Comparison of ENCODE assay signal across 1 cellular context in the genomic region with DNA sequence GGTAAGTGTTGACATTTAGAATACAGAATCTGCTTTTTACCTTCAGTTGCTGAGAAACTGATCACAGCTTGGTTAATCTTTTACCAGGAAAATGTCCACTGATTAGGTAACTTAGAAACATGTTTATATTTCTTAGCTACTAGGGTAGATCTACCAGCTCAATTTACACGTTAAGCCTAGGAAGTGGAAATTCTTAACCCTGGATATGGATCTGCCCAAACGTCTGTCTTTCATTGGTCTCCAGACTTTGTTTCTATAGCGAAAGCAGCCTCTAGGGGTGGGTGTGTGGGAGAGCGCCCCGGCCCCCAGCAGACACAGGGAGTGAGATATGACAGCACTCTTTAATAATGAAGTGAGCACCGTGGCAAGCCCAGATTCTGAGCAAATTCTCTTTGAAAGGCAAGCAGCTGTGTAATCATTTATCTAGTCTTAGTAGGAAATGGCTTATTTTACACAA.
TF ChIP-seq lines count a peak whose summit lies in the region.

No MANE protein-coding gene starts in this region.

TF ChIP-seq in HEK293, 187 proteins besides CTCF, POLR2A, EP300 and RAD21 (continued from another document and continues in another):
- TF ChIP-seq ZNF558 (tag by site-specific recombination; IDR thresholded peaks at IDR 0.05): no peak
- TF ChIP-seq TRIM28 (IDR thresholded peaks at IDR 0.05; ENCODE audit: borderline replicate concordance, low read length): no peak
- no peak for TF ChIP-seq GLI2 (tag by site-specific recombination; IDR thresholded peaks at IDR 0.05; ENCODE audit: borderline replicate concordance, low read depth)
- TF ChIP-seq ZNF549 (tag by site-specific recombination; IDR thresholded peaks at IDR 0.05): no peak
- no peak for TF ChIP-seq ZNF341 (tag by site-specific recombination; IDR thresholded peaks at IDR 0.05; ENCODE audit: low read depth)
- no peak for TF ChIP-seq ZNF19 (tag by site-specific recombination; IDR thresholded peaks at IDR 0.05; ENCODE audit: low read depth)
- TF ChIP-seq ZNF239 (tag by site-specific recombination; IDR thresholded peaks at IDR 0.05): no peak
- no peak for TF ChIP-seq ZNF548 (tag by site-specific recombination; IDR thresholded peaks at IDR 0.05)
- TF ChIP-seq, protein P1, sequence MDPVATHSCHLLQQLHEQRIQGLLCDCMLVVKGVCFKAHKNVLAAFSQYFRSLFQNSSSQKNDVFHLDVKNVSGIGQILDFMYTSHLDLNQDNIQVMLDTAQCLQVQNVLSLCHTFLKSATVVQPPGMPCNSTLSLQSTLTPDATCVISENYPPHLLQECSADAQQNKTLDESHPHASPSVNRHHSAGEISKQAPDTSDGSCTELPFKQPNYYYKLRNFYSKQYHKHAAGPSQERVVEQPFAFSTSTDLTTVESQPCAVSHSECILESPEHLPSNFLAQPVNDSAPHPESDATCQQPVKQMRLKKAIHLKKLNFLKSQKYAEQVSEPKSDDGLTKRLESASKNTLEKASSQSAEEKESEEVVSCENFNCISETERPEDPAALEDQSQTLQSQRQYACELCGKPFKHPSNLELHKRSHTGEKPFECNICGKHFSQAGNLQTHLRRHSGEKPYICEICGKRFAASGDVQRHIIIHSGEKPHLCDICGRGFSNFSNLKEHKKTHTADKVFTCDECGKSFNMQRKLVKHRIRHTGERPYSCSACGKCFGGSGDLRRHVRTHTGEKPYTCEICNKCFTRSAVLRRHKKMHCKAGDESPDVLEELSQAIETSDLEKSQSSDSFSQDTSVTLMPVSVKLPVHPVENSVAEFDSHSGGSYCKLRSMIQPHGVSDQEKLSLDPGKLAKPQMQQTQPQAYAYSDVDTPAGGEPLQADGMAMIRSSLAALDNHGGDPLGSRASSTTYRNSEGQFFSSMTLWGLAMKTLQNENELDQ (tag by site-specific recombination; IDR thresholded peaks at IDR 0.05; ENCODE audit: low read depth): no peak
- TF ChIP-seq, protein P2, sequence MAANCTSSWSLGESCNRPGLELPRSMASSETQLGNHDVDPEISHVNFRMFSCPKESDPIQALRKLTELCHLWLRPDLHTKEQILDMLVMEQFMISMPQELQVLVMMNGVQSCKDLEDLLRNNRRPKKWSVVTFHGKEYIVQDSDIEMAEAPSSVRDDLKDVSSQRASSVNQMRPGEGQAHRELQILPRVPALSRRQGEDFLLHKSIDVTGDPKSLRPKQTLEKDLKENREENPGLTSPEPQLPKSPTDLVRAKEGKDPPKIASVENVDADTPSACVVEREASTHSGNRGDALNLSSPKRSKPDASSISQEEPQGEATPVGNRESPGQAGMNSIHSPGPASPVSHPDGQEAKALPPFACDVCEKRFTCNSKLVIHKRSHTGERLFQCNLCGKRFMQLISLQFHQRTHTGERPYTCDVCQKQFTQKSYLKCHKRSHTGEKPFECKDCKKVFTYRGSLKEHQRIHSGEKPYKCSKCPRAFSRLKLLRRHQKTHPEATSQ (tag by site-specific recombination; IDR thresholded peaks at IDR 0.05): no peak
- TF ChIP-seq, protein P3, sequence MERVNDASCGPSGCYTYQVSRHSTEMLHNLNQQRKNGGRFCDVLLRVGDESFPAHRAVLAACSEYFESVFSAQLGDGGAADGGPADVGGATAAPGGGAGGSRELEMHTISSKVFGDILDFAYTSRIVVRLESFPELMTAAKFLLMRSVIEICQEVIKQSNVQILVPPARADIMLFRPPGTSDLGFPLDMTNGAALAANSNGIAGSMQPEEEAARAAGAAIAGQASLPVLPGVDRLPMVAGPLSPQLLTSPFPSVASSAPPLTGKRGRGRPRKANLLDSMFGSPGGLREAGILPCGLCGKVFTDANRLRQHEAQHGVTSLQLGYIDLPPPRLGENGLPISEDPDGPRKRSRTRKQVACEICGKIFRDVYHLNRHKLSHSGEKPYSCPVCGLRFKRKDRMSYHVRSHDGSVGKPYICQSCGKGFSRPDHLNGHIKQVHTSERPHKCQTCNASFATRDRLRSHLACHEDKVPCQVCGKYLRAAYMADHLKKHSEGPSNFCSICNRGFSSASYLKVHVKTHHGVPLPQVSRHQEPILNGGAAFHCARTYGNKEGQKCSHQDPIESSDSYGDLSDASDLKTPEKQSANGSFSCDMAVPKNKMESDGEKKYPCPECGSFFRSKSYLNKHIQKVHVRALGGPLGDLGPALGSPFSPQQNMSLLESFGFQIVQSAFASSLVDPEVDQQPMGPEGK (tag by site-specific recombination; IDR thresholded peaks at IDR 0.05): 0 out of 2 replicates have a peak, but pooled peaks have one; percentile 40
- no peak for TF ChIP-seq ZNF37A (tag by site-specific recombination; IDR thresholded peaks at IDR 0.05)
- no peak for TF ChIP-seq ZNF76 (tag by site-specific recombination; IDR thresholded peaks at IDR 0.05; ENCODE audit: borderline replicate concordance, low read depth)
- no peak for TF ChIP-seq ZNF707 (tag by site-specific recombination; IDR thresholded peaks at IDR 0.05)
- TF ChIP-seq ZNF776 (tag by site-specific recombination; IDR thresholded peaks at IDR 0.05; ENCODE audit: borderline replicate concordance): no peak
- TF ChIP-seq ZNF354C (tag by site-specific recombination; IDR thresholded peaks at IDR 0.05; ENCODE audit: borderline replicate concordance, low read depth): no peak
- TF ChIP-seq KLF1 (tag by site-specific recombination; IDR thresholded peaks at IDR 0.05): no peak
- no peak for TF ChIP-seq ZNF664 (tag by site-specific recombination; IDR thresholded peaks at IDR 0.05)
- TF ChIP-seq ZNF121 (tag by site-specific recombination; IDR thresholded peaks at IDR 0.05): no peak
- no peak for TF ChIP-seq ZNF155 (tag by site-specific recombination; IDR thresholded peaks at IDR 0.05)
- no peak for TF ChIP-seq ZNF473 (tag by site-specific recombination; IDR thresholded peaks at IDR 0.05)
- no peak for TF ChIP-seq ZNF426 (tag by site-specific recombination; IDR thresholded peaks at IDR 0.05)
- TF ChIP-seq ZBTB17 (tag by site-specific recombination; IDR thresholded peaks at IDR 0.05): no peak
- TF ChIP-seq ZNF324 (tag by site-specific recombination; IDR thresholded peaks at IDR 0.05): no peak
- no peak for TF ChIP-seq ZNF132 (tag by site-specific recombination; IDR thresholded peaks at IDR 0.05; ENCODE audit: borderline replicate concordance)
- TF ChIP-seq WT1 (tag by site-specific recombination; IDR thresholded peaks at IDR 0.05): peak; percentile 15; the same call in 1 of the 2 replicates
- TF ChIP-seq, protein P4, sequence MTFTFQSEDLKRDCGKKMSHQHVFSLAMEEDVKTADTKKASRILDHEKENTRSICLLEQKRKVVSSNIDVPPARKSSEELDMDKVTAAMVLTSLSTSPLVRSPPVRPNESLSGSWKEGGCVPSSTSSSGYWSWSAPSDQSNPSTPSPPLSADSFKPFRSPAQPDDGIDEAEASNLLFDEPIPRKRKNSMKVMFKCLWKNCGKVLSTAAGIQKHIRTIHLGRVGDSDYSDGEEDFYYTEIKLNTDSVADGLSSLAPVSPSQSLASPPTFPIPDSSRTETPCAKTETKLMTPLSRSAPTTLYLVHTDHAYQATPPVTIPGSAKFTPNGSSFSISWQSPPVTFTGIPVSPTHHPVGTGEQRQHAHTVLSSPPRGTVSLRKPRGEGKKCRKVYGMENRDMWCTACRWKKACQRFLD (tag by site-specific recombination; IDR thresholded peaks at IDR 0.05): no peak
- no peak for TF ChIP-seq ZNF350 (tag by site-specific recombination; IDR thresholded peaks at IDR 0.05)
- TF ChIP-seq, protein P5, sequence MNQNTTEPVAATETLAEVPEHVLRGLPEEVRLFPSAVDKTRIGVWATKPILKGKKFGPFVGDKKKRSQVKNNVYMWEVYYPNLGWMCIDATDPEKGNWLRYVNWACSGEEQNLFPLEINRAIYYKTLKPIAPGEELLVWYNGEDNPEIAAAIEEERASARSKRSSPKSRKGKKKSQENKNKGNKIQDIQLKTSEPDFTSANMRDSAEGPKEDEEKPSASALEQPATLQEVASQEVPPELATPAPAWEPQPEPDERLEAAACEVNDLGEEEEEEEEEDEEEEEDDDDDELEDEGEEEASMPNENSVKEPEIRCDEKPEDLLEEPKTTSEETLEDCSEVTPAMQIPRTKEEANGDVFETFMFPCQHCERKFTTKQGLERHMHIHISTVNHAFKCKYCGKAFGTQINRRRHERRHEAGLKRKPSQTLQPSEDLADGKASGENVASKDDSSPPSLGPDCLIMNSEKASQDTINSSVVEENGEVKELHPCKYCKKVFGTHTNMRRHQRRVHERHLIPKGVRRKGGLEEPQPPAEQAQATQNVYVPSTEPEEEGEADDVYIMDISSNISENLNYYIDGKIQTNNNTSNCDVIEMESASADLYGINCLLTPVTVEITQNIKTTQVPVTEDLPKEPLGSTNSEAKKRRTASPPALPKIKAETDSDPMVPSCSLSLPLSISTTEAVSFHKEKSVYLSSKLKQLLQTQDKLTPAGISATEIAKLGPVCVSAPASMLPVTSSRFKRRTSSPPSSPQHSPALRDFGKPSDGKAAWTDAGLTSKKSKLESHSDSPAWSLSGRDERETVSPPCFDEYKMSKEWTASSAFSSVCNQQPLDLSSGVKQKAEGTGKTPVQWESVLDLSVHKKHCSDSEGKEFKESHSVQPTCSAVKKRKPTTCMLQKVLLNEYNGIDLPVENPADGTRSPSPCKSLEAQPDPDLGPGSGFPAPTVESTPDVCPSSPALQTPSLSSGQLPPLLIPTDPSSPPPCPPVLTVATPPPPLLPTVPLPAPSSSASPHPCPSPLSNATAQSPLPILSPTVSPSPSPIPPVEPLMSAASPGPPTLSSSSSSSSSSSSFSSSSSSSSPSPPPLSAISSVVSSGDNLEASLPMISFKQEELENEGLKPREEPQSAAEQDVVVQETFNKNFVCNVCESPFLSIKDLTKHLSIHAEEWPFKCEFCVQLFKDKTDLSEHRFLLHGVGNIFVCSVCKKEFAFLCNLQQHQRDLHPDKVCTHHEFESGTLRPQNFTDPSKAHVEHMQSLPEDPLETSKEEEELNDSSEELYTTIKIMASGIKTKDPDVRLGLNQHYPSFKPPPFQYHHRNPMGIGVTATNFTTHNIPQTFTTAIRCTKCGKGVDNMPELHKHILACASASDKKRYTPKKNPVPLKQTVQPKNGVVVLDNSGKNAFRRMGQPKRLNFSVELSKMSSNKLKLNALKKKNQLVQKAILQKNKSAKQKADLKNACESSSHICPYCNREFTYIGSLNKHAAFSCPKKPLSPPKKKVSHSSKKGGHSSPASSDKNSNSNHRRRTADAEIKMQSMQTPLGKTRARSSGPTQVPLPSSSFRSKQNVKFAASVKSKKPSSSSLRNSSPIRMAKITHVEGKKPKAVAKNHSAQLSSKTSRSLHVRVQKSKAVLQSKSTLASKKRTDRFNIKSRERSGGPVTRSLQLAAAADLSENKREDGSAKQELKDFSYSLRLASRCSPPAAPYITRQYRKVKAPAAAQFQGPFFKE (tag by site-specific recombination; IDR thresholded peaks at IDR 0.05; ENCODE audit: borderline replicate concordance): no peak
- no peak for TF ChIP-seq ZNF112 (tag by site-specific recombination; IDR thresholded peaks at IDR 0.05)
- no peak for TF ChIP-seq ZFP69B (tag by site-specific recombination; IDR thresholded peaks at IDR 0.05)
- TF ChIP-seq ZNF433 (tag by site-specific recombination; IDR thresholded peaks at IDR 0.05; ENCODE audit: low read depth): no peak
- TF ChIP-seq ZFP37 (tag by site-specific recombination; IDR thresholded peaks at IDR 0.05): no peak
- TF ChIP-seq PRDM1 (tag by site-specific recombination; IDR thresholded peaks at IDR 0.05): no peak
- TF ChIP-seq, protein P6, sequence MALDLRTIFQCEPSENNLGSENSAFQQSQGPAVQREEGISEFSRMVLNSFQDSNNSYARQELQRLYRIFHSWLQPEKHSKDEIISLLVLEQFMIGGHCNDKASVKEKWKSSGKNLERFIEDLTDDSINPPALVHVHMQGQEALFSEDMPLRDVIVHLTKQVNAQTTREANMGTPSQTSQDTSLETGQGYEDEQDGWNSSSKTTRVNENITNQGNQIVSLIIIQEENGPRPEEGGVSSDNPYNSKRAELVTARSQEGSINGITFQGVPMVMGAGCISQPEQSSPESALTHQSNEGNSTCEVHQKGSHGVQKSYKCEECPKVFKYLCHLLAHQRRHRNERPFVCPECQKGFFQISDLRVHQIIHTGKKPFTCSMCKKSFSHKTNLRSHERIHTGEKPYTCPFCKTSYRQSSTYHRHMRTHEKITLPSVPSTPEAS (tag by site-specific recombination; IDR thresholded peaks at IDR 0.05): no peak
- TF ChIP-seq SCRT2 (tag by site-specific recombination; IDR thresholded peaks at IDR 0.05): no peak
- TF ChIP-seq ZNF530 (tag by site-specific recombination; IDR thresholded peaks at IDR 0.05; ENCODE audit: low read depth): no peak
- no peak for TF ChIP-seq TCF7L2 (IDR thresholded peaks at IDR 0.05; ENCODE audit: borderline replicate concordance, low read depth, low read length)
- TF ChIP-seq, protein P7, sequence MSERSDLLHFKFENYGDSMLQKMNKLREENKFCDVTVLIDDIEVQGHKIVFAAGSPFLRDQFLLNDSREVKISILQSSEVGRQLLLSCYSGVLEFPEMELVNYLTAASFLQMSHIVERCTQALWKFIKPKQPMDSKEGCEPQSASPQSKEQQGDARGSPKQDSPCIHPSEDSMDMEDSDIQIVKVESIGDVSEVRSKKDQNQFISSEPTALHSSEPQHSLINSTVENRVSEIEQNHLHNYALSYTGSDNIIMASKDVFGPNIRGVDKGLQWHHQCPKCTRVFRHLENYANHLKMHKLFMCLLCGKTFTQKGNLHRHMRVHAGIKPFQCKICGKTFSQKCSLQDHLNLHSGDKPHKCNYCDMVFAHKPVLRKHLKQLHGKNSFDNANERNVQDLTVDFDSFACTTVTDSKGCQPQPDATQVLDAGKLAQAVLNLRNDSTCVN (tag by site-specific recombination; optimal IDR thresholded peaks at IDR 0.05): no peak
- no peak for TF ChIP-seq MEIS1 (CRISPR knock-in tag; IDR thresholded peaks at IDR 0.05; ENCODE audit: borderline replicate concordance)
- TF ChIP-seq ZBTB1 (tag by site-specific recombination; IDR thresholded peaks at IDR 0.05): no peak
- no peak for TF ChIP-seq ZNF184 (tag by site-specific recombination; IDR thresholded peaks at IDR 0.05)
- TF ChIP-seq ZNF521 (tag by site-specific recombination; IDR thresholded peaks at IDR 0.05): no peak
- TF ChIP-seq, protein P8, sequence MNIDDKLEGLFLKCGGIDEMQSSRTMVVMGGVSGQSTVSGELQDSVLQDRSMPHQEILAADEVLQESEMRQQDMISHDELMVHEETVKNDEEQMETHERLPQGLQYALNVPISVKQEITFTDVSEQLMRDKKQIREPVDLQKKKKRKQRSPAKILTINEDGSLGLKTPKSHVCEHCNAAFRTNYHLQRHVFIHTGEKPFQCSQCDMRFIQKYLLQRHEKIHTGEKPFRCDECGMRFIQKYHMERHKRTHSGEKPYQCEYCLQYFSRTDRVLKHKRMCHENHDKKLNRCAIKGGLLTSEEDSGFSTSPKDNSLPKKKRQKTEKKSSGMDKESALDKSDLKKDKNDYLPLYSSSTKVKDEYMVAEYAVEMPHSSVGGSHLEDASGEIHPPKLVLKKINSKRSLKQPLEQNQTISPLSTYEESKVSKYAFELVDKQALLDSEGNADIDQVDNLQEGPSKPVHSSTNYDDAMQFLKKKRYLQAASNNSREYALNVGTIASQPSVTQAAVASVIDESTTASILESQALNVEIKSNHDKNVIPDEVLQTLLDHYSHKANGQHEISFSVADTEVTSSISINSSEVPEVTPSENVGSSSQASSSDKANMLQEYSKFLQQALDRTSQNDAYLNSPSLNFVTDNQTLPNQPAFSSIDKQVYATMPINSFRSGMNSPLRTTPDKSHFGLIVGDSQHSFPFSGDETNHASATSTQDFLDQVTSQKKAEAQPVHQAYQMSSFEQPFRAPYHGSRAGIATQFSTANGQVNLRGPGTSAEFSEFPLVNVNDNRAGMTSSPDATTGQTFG (tag by site-specific recombination; IDR thresholded peaks at IDR 0.05; ENCODE audit: borderline replicate concordance): no peak
- no peak; the same call in 1 of the 2 replicates for TF ChIP-seq SP2 (tag by site-specific recombination; IDR thresholded peaks at IDR 0.05)
- no peak for TF ChIP-seq ZNF202 (tag by site-specific recombination; IDR thresholded peaks at IDR 0.05; ENCODE audit: borderline replicate concordance)
- TF ChIP-seq GLI4 (tag by site-specific recombination; IDR thresholded peaks at IDR 0.05): no peak
- TF ChIP-seq ZNF266 (tag by site-specific recombination; IDR thresholded peaks at IDR 0.05; ENCODE audit: low read depth): no peak
- TF ChIP-seq HOXD13 (CRISPR knock-in tag; IDR thresholded peaks at IDR 0.05; ENCODE audit: borderline replicate concordance): no peak
